In the genomic region with DNA sequence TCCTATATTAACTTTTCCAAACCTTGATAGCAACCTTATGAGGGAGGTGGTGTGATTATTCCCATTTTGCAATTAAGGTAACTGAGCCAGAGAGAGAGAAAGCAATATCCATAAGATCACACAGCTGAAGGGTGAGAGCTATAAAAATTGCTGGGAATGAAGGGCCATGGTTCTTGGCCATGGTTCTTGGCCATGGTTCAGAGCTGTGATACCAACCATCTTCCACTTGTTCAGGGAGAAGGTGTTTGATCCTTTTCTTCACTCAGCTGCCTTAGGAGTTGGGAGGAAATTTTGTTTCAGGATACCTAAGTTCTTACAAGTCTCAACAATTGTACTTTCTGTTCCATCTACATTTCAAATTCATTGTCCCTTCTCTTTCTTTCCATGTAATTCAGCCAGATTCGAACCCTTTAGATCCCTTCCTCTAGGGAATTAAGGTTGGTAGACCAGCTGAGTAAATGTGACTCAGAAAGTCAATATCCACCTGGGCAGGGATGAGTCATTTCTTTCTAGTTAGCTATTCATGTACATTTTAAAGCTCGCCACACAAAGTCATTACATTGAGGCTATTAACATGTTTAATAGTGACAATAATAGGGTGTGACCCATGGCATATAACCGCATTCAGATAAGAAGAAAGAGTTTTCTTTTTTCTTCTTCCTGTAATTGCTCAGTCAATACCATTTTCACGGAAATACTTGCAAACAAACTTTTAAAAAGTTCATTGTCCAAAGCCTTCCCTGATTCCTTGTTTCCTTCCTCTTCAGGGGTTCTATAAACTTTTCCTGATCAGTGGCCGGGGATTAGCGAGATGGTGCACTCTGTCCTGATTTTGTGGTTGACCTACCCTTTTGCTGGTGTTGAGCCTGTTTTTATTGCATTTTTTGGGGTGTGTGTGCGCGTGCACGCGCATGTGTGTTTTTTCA, we compare ENCODE assay signal across 2 cellular contexts.
A peak's percentile ranks its signal among the peaks of the same experiment; 100 is the strongest.
TF ChIP-seq lines count a peak whose summit lies in the region.

No MANE protein-coding gene starts in this region.

TF ChIP-seq in HEK293, 187 proteins besides CTCF, POLR2A, EP300 and RAD21 (continued from another document and continues in another):
- TF ChIP-seq, protein P1, sequence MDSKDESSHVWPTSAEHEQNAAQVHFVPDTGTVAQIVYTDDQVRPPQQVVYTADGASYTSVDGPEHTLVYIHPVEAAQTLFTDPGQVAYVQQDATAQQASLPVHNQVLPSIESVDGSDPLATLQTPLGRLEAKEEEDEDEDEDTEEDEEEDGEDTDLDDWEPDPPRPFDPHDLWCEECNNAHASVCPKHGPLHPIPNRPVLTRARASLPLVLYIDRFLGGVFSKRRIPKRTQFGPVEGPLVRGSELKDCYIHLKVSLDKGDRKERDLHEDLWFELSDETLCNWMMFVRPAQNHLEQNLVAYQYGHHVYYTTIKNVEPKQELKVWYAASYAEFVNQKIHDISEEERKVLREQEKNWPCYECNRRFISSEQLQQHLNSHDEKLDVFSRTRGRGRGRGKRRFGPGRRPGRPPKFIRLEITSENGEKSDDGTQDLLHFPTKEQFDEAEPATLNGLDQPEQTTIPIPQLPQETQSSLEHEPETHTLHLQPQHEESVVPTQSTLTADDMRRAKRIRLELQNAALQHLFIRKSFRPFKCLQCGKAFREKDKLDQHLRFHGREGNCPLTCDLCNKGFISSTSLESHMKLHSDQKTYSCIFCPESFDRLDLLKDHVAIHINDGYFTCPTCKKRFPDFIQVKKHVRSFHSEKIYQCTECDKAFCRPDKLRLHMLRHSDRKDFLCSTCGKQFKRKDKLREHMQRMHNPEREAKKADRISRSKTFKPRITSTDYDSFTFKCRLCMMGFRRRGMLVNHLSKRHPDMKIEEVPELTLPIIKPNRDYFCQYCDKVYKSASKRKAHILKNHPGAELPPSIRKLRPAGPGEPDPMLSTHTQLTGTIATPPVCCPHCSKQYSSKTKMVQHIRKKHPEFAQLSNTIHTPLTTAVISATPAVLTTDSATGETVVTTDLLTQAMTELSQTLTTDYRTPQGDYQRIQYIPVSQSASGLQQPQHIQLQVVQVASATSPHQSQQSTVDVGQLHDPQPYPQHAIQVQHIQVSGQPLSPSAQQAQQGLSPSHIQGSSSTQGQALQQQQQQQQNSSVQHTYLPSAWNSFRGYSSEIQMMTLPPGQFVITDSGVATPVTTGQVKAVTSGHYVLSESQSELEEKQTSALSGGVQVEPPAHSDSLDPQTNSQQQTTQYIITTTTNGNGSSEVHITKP (tag by site-specific recombination; IDR thresholded peaks at IDR 0.05) = peak; percentile 68
- TF ChIP-seq ZNF629 (tag by site-specific recombination; IDR thresholded peaks at IDR 0.05) (peak; percentile 83), SP3 (tag by site-specific recombination; IDR thresholded peaks at IDR 0.05) (0 out of 2 replicates have a peak, but pooled peaks have one; percentile 39), ZNF843 (tag by site-specific recombination; IDR thresholded peaks at IDR 0.05) (peak; percentile 93), ZBTB1 (tag by site-specific recombination; IDR thresholded peaks at IDR 0.05) (no peak), SP7 (tag by site-specific recombination; IDR thresholded peaks at IDR 0.05) (peak; percentile 97), ZNF558 (tag by site-specific recombination; IDR thresholded peaks at IDR 0.05) (peak; percentile 73; the same call in 1 of the 2 replicates), KLF16 (tag by site-specific recombination; IDR thresholded peaks at IDR 0.05) (no peak), KLF1 (tag by site-specific recombination; IDR thresholded peaks at IDR 0.05) (peak; percentile 36; the same call in 1 of the 2 replicates), WT1 (tag by site-specific recombination; IDR thresholded peaks at IDR 0.05) (peak; percentile 45; the same call in 1 of the 2 replicates), MEIS1 (CRISPR knock-in tag; IDR thresholded peaks at IDR 0.05; ENCODE audit: borderline replicate concordance) (no peak), ZNF529 (tag by site-specific recombination; IDR thresholded peaks at IDR 0.05; ENCODE audit: insufficient replicate concordance) (peak; percentile 44), BCL11A (tag by site-specific recombination; IDR thresholded peaks at IDR 0.05; ENCODE audit: low read depth) (peak; percentile 89), ZBTB17 (tag by site-specific recombination; IDR thresholded peaks at IDR 0.05) (peak; percentile 28; the same call in 1 of the 2 replicates), ZNF214 (tag by site-specific recombination; IDR thresholded peaks at IDR 0.05; ENCODE audit: borderline replicate concordance) (no peak), ZBTB21 (tag by site-specific recombination; IDR thresholded peaks at IDR 0.05) (peak; percentile 50; the same call in 1 of the 2 replicates), ZEB2 (tag by site-specific recombination; IDR thresholded peaks at IDR 0.05) (peak; percentile 91), ZNF24 (tag by site-specific recombination; IDR thresholded peaks at IDR 0.05) (peak; percentile 70; the same call in 1 of the 2 replicates)
- TF ChIP-seq, protein P2, sequence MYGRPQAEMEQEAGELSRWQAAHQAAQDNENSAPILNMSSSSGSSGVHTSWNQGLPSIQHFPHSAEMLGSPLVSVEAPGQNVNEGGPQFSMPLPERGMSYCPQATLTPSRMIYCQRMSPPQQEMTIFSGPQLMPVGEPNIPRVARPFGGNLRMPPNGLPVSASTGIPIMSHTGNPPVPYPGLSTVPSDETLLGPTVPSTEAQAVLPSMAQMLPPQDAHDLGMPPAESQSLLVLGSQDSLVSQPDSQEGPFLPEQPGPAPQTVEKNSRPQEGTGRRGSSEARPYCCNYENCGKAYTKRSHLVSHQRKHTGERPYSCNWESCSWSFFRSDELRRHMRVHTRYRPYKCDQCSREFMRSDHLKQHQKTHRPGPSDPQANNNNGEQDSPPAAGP (tag by site-specific recombination; IDR thresholded peaks at IDR 0.05) = peak; percentile 80; the same call in 1 of the 2 replicates
- TF ChIP-seq, protein P3, sequence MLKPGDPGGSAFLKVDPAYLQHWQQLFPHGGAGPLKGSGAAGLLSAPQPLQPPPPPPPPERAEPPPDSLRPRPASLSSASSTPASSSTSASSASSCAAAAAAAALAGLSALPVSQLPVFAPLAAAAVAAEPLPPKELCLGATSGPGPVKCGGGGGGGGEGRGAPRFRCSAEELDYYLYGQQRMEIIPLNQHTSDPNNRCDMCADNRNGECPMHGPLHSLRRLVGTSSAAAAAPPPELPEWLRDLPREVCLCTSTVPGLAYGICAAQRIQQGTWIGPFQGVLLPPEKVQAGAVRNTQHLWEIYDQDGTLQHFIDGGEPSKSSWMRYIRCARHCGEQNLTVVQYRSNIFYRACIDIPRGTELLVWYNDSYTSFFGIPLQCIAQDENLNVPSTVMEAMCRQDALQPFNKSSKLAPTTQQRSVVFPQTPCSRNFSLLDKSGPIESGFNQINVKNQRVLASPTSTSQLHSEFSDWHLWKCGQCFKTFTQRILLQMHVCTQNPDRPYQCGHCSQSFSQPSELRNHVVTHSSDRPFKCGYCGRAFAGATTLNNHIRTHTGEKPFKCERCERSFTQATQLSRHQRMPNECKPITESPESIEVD (tag by site-specific recombination; IDR thresholded peaks at IDR 0.05) = peak; percentile 90
- TF ChIP-seq, protein P4, sequence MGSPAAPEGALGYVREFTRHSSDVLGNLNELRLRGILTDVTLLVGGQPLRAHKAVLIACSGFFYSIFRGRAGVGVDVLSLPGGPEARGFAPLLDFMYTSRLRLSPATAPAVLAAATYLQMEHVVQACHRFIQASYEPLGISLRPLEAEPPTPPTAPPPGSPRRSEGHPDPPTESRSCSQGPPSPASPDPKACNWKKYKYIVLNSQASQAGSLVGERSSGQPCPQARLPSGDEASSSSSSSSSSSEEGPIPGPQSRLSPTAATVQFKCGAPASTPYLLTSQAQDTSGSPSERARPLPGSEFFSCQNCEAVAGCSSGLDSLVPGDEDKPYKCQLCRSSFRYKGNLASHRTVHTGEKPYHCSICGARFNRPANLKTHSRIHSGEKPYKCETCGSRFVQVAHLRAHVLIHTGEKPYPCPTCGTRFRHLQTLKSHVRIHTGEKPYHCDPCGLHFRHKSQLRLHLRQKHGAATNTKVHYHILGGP (tag by site-specific recombination; IDR thresholded peaks at IDR 0.05) = peak; percentile 61; the same call in 1 of the 2 replicates

TF ChIP-seq in HepG2, 621 proteins besides CTCF, POLR2A, EP300 and RAD21 (continued from another document and continues in another):
- TF ChIP-seq, protein P5, sequence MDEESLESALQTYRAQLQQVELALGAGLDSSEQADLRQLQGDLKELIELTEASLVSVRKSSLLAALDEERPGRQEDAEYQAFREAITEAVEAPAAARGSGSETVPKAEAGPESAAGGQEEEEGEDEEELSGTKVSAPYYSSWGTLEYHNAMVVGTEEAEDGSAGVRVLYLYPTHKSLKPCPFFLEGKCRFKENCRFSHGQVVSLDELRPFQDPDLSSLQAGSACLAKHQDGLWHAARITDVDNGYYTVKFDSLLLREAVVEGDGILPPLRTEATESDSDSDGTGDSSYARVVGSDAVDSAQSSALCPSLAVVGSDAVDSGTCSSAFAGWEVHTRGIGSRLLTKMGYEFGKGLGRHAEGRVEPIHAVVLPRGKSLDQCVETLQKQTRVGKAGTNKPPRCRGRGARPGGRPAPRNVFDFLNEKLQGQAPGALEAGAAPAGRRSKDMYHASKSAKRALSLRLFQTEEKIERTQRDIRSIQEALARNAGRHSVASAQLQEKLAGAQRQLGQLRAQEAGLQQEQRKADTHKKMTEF (CRISPR knock-in tag; IDR thresholded peaks at IDR 0.05) = peak; percentile 77
- no peak for TF ChIP-seq KLF13 (CRISPR knock-in tag; IDR thresholded peaks at IDR 0.05)
- TF ChIP-seq PPARG (CRISPR knock-in tag; conservative IDR thresholded peaks at IDR 0.05) = peak; percentile 95
- TF ChIP-seq TBX3 (IDR thresholded peaks at IDR 0.05; ENCODE audit: borderline replicate concordance) = peak; percentile 95
- peak; percentile 53; the same call in 1 of the 2 replicates for TF ChIP-seq SP5 (CRISPR knock-in tag; IDR thresholded peaks at IDR 0.05; ENCODE audit: borderline replicate concordance, low read depth)
- TF ChIP-seq, protein P6, sequence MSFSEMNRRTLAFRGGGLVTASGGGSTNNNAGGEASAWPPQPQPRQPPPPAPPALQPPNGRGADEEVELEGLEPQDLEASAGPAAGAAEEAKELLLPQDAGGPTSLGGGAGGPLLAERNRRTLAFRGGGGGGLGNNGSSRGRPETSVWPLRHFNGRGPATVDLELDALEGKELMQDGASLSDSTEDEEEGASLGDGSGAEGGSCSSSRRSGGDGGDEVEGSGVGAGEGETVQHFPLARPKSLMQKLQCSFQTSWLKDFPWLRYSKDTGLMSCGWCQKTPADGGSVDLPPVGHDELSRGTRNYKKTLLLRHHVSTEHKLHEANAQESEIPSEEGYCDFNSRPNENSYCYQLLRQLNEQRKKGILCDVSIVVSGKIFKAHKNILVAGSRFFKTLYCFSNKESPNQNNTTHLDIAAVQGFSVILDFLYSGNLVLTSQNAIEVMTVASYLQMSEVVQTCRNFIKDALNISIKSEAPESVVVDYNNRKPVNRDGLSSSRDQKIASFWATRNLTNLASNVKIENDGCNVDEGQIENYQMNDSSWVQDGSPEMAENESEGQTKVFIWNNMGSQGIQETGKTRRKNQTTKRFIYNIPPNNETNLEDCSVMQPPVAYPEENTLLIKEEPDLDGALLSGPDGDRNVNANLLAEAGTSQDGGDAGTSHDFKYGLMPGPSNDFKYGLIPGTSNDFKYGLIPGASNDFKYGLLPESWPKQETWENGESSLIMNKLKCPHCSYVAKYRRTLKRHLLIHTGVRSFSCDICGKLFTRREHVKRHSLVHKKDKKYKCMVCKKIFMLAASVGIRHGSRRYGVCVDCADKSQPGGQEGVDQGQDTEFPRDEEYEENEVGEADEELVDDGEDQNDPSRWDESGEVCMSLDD (CRISPR knock-in tag; IDR thresholded peaks at IDR 0.05; ENCODE audit: borderline replicate concordance) = peak; percentile 31; the same call in 1 of the 2 replicates
- TF ChIP-seq SNRNP70 (IDR thresholded peaks at IDR 0.05; ENCODE audit: low read depth, low read length) = no peak
- no peak for TF ChIP-seq FOXP1 (IDR thresholded peaks at IDR 0.05)
- peak; percentile 70; the same call in 1 of the 2 replicates for TF ChIP-seq FOXP1 (CRISPR knock-in tag; IDR thresholded peaks at IDR 0.05)
- no peak for TF ChIP-seq ARNT2 (CRISPR knock-in tag; IDR thresholded peaks at IDR 0.05; ENCODE audit: low read depth)
- TF ChIP-seq NCOR1 (IDR thresholded peaks at IDR 0.05; ENCODE audit: borderline replicate concordance, low read length) = peak; percentile 62; the same call in 1 of the 2 replicates
- 0 out of 2 replicates have a peak, but pooled peaks have one; percentile 47 for TF ChIP-seq SOX13 (IDR thresholded peaks at IDR 0.05)
- peak in 1 of 2 experiments; percentile 89; a peak in 2 of 4 replicates for TF ChIP-seq SOX13 (CRISPR knock-in tag; conservative IDR thresholded peaks at IDR 0.05 in 1 of 2, IDR thresholded peaks at IDR 0.05 in 1 of 2)
- TF ChIP-seq KAT8 (CRISPR knock-in tag; IDR thresholded peaks at IDR 0.05) = 0 out of 2 replicates have a peak, but pooled peaks have one; percentile 15
- TF ChIP-seq ZBTB7B (CRISPR knock-in tag; IDR thresholded peaks at IDR 0.05) = peak; percentile 9; the same call in 1 of the 2 replicates
- TF ChIP-seq, protein P7, sequence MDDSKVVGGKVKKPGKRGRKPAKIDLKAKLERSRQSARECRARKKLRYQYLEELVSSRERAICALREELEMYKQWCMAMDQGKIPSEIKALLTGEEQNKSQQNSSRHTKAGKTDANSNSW (CRISPR knock-in tag; IDR thresholded peaks at IDR 0.05; ENCODE audit: borderline replicate concordance) = no peak
- no peak for TF ChIP-seq RELA (CRISPR knock-in tag; IDR thresholded peaks at IDR 0.05)
- TF ChIP-seq ONECUT2 (CRISPR knock-in tag; IDR thresholded peaks at IDR 0.05) = 0 out of 2 replicates have a peak, but pooled peaks have one; percentile 49
- 0 out of 2 replicates have a peak, but pooled peaks have one; percentile 44 for TF ChIP-seq ZNF317 (CRISPR knock-in tag; IDR thresholded peaks at IDR 0.05)
- TF ChIP-seq NCOA5 (CRISPR knock-in tag; IDR thresholded peaks at IDR 0.05) = no peak
- TF ChIP-seq ATF1 (CRISPR knock-in tag; IDR thresholded peaks at IDR 0.05) = peak; percentile 70
- TF ChIP-seq, protein P8, sequence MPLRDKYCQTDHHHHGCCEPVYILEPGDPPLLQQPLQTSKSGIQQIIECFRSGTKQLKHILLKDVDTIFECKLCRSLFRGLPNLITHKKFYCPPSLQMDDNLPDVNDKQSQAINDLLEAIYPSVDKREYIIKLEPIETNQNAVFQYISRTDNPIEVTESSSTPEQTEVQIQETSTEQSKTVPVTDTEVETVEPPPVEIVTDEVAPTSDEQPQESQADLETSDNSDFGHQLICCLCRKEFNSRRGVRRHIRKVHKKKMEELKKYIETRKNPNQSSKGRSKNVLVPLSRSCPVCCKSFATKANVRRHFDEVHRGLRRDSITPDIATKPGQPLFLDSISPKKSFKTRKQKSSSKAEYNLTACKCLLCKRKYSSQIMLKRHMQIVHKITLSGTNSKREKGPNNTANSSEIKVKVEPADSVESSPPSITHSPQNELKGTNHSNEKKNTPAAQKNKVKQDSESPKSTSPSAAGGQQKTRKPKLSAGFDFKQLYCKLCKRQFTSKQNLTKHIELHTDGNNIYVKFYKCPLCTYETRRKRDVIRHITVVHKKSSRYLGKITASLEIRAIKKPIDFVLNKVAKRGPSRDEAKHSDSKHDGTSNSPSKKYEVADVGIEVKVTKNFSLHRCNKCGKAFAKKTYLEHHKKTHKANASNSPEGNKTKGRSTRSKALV (CRISPR knock-in tag; IDR thresholded peaks at IDR 0.05) = peak; percentile 63; the same call in 1 of the 2 replicates
- TF ChIP-seq, protein P9, sequence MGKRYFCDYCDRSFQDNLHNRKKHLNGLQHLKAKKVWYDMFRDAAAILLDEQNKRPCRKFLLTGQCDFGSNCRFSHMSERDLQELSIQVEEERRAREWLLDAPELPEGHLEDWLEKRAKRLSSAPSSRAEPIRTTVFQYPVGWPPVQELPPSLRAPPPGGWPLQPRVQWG (CRISPR knock-in tag; IDR thresholded peaks at IDR 0.05; ENCODE audit: borderline replicate concordance, low read depth) = no peak
- TF ChIP-seq SAFB2 (CRISPR knock-in tag; IDR thresholded peaks at IDR 0.05; ENCODE audit: borderline replicate concordance, low read depth) = no peak
- TF ChIP-seq FIP1L1 (IDR thresholded peaks at IDR 0.05; ENCODE audit: borderline replicate concordance, insufficient read depth, low read depth, low read length) = no peak
- TF ChIP-seq NBN (conservative IDR thresholded peaks at IDR 0.05) = no peak
- no peak for TF ChIP-seq BORCS8-MEF2B (CRISPR knock-in tag; IDR thresholded peaks at IDR 0.05)
- 0 out of 2 replicates have a peak, but pooled peaks have one; percentile 18 for TF ChIP-seq KLF12 (CRISPR knock-in tag; IDR thresholded peaks at IDR 0.05; ENCODE audit: borderline replicate concordance)
